Comparison of ENCODE assay signal across 1 cellular context in genomic region chr20:34516038-34516873, GRCh38.
TF ChIP-seq lines count a peak whose summit lies in the region.

TSS of gene DYNLRB1 (plus strand) at chr20:34516422. CDS start at chr20:34516459, 37 bp downstream.

TF ChIP-seq in HepG2, 621 proteins besides CTCF, POLR2A, EP300 and RAD21 (continued from another document and continues in another):
- TF ChIP-seq ZBTB46 (CRISPR knock-in tag; IDR thresholded peaks at IDR 0.05; ENCODE audit: borderline replicate concordance) (no peak), ZNF781 (CRISPR knock-in tag; IDR thresholded peaks at IDR 0.05; ENCODE audit: borderline replicate concordance, not compliant biosample characterization) (peak; percentile 96), MXI1 (IDR thresholded peaks at IDR 0.05; ENCODE audit: borderline replicate concordance, low read depth, low read length) (peak; percentile 37; the same call in 1 of the 3 replicates), ZNF768 (CRISPR knock-in tag; IDR thresholded peaks at IDR 0.05) (peak; percentile 85; the same call in 1 of the 2 replicates), SAP130 (CRISPR knock-in tag; IDR thresholded peaks at IDR 0.05; ENCODE audit: low read depth) (peak; percentile 95), HDAC2 (CRISPR knock-in tag; IDR thresholded peaks at IDR 0.05) (peak; percentile 81), TAF1 (CRISPR knock-in tag; IDR thresholded peaks at IDR 0.05) (peak; percentile 91), MBD4 (IDR thresholded peaks at IDR 0.05; ENCODE audit: borderline replicate concordance, low read length) (no peak), ZFY (CRISPR knock-in tag; IDR thresholded peaks at IDR 0.05) (peak; percentile 100), ZNF550 (CRISPR knock-in tag; IDR thresholded peaks at IDR 0.05; ENCODE audit: borderline replicate concordance) (no peak), NFYC (CRISPR knock-in tag; IDR thresholded peaks at IDR 0.05) (peak; percentile 97), KAT7 (CRISPR knock-in tag; IDR thresholded peaks at IDR 0.05; ENCODE audit: borderline replicate concordance) (peak; percentile 73), ISL2 (CRISPR knock-in tag; IDR thresholded peaks at IDR 0.05) (0 out of 2 replicates have a peak, but pooled peaks have one; percentile 59), ZFX (CRISPR knock-in tag; IDR thresholded peaks at IDR 0.05; ENCODE audit: low read depth) (peak; percentile 100), LCORL (IDR thresholded peaks at IDR 0.05) (no peak), LCORL (CRISPR knock-in tag; IDR thresholded peaks at IDR 0.05) (peak; percentile 82), PHF21A (CRISPR knock-in tag; IDR thresholded peaks at IDR 0.05) (peak; percentile 75), CHCHD3 (CRISPR knock-in tag; IDR thresholded peaks at IDR 0.05) (peak; percentile 70; the same call in 1 of the 2 replicates), ZNF230 (CRISPR knock-in tag; IDR thresholded peaks at IDR 0.05) (no peak), TCF7L2 (IDR thresholded peaks at IDR 0.05; ENCODE audit: low read depth, low read length) (no peak), ZBTB21 (CRISPR knock-in tag; IDR thresholded peaks at IDR 0.05) (peak; percentile 43; the same call in 1 of the 2 replicates), ZBTB39 (CRISPR knock-in tag; IDR thresholded peaks at IDR 0.05) (peak; percentile 92; the same call in 1 of the 2 replicates), TSC22D2 (CRISPR knock-in tag; IDR thresholded peaks at IDR 0.05; ENCODE audit: borderline replicate concordance) (peak; percentile 97), XRCC5 (optimal IDR thresholded peaks at IDR 0.05; ENCODE audit: low read length) (peak; percentile 93), CC2D1A (CRISPR knock-in tag; IDR thresholded peaks at IDR 0.05) (no peak), ZNF614 (CRISPR knock-in tag; IDR thresholded peaks at IDR 0.05; ENCODE audit: borderline replicate concordance) (0 out of 2 replicates have a peak, but pooled peaks have one; percentile 71), ZNF441 (CRISPR knock-in tag; IDR thresholded peaks at IDR 0.05; ENCODE audit: borderline replicate concordance) (peak; percentile 80), NFE2 (CRISPR knock-in tag; IDR thresholded peaks at IDR 0.05) (peak; percentile 6; the same call in 1 of the 2 replicates), ARHGAP35 (CRISPR knock-in tag; IDR thresholded peaks at IDR 0.05; ENCODE audit: borderline replicate concordance) (peak; percentile 98), KLF11 (CRISPR knock-in tag; IDR thresholded peaks at IDR 0.05) (peak; percentile 96), TRIM24 (CRISPR knock-in tag; IDR thresholded peaks at IDR 0.05) (no peak), ZKSCAN5 (CRISPR knock-in tag; IDR thresholded peaks at IDR 0.05) (no peak; the same call in 1 of the 2 replicates), ZNF83 (CRISPR knock-in tag; IDR thresholded peaks at IDR 0.05; ENCODE audit: borderline replicate concordance) (peak; percentile 54; the same call in 1 of the 2 replicates), ATF1 (CRISPR knock-in tag; IDR thresholded peaks at IDR 0.05) (no peak; the same call in 1 of the 2 replicates), ZSCAN29 (CRISPR knock-in tag; conservative IDR thresholded peaks at IDR 0.05) (no peak; the same call in 1 of the 2 replicates), ZNF34 (CRISPR knock-in tag; IDR thresholded peaks at IDR 0.05; ENCODE audit: borderline replicate concordance) (no peak), MEIS1 (CRISPR knock-in tag; IDR thresholded peaks at IDR 0.05; ENCODE audit: borderline replicate concordance) (0 out of 2 replicates have a peak, but pooled peaks have one; percentile 32), ZBTB42 (CRISPR knock-in tag; IDR thresholded peaks at IDR 0.05) (peak; percentile 90), NCOA5 (CRISPR knock-in tag; IDR thresholded peaks at IDR 0.05) (no peak), ZNF256 (CRISPR knock-in tag; conservative IDR thresholded peaks at IDR 0.05) (no peak), JDP2 (CRISPR knock-in tag; IDR thresholded peaks at IDR 0.05; ENCODE audit: borderline replicate concordance) (no peak; the same call in 1 of the 2 replicates), ZNF329 (CRISPR knock-in tag; IDR thresholded peaks at IDR 0.05; ENCODE audit: low read depth) (0 out of 2 replicates have a peak, but pooled peaks have one; percentile 36), ZC3H13 (CRISPR knock-in tag; IDR thresholded peaks at IDR 0.05) (no peak; the same call in 1 of the 2 replicates), RFXANK (CRISPR knock-in tag; IDR thresholded peaks at IDR 0.05) (no peak), ATF5 (CRISPR knock-in tag; IDR thresholded peaks at IDR 0.05; ENCODE audit: low read depth) (no peak)
- TF ChIP-seq, protein P1, sequence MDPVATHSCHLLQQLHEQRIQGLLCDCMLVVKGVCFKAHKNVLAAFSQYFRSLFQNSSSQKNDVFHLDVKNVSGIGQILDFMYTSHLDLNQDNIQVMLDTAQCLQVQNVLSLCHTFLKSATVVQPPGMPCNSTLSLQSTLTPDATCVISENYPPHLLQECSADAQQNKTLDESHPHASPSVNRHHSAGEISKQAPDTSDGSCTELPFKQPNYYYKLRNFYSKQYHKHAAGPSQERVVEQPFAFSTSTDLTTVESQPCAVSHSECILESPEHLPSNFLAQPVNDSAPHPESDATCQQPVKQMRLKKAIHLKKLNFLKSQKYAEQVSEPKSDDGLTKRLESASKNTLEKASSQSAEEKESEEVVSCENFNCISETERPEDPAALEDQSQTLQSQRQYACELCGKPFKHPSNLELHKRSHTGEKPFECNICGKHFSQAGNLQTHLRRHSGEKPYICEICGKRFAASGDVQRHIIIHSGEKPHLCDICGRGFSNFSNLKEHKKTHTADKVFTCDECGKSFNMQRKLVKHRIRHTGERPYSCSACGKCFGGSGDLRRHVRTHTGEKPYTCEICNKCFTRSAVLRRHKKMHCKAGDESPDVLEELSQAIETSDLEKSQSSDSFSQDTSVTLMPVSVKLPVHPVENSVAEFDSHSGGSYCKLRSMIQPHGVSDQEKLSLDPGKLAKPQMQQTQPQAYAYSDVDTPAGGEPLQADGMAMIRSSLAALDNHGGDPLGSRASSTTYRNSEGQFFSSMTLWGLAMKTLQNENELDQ (CRISPR knock-in tag; IDR thresholded peaks at IDR 0.05; ENCODE audit: borderline replicate concordance), result peak; percentile 25; the same call in 1 of the 2 replicates
- TF ChIP-seq, protein P2, sequence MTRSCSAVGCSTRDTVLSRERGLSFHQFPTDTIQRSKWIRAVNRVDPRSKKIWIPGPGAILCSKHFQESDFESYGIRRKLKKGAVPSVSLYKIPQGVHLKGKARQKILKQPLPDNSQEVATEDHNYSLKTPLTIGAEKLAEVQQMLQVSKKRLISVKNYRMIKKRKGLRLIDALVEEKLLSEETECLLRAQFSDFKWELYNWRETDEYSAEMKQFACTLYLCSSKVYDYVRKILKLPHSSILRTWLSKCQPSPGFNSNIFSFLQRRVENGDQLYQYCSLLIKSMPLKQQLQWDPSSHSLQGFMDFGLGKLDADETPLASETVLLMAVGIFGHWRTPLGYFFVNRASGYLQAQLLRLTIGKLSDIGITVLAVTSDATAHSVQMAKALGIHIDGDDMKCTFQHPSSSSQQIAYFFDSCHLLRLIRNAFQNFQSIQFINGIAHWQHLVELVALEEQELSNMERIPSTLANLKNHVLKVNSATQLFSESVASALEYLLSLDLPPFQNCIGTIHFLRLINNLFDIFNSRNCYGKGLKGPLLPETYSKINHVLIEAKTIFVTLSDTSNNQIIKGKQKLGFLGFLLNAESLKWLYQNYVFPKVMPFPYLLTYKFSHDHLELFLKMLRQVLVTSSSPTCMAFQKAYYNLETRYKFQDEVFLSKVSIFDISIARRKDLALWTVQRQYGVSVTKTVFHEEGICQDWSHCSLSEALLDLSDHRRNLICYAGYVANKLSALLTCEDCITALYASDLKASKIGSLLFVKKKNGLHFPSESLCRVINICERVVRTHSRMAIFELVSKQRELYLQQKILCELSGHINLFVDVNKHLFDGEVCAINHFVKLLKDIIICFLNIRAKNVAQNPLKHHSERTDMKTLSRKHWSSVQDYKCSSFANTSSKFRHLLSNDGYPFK (CRISPR knock-in tag; IDR thresholded peaks at IDR 0.05; ENCODE audit: borderline replicate concordance), result peak; percentile 86; the same call in 1 of the 2 replicates
- TF ChIP-seq, protein P3, sequence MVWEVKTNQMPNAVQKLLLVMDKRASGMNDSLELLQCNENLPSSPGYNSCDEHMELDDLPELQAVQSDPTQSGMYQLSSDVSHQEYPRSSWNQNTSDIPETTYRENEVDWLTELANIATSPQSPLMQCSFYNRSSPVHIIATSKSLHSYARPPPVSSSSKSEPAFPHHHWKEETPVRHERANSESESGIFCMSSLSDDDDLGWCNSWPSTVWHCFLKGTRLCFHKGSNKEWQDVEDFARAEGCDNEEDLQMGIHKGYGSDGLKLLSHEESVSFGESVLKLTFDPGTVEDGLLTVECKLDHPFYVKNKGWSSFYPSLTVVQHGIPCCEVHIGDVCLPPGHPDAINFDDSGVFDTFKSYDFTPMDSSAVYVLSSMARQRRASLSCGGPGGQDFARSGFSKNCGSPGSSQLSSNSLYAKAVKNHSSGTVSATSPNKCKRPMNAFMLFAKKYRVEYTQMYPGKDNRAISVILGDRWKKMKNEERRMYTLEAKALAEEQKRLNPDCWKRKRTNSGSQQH (CRISPR knock-in tag; IDR thresholded peaks at IDR 0.05; ENCODE audit: low read depth), result peak; percentile 33; the same call in 1 of the 2 replicates
- TF ChIP-seq, protein P4, sequence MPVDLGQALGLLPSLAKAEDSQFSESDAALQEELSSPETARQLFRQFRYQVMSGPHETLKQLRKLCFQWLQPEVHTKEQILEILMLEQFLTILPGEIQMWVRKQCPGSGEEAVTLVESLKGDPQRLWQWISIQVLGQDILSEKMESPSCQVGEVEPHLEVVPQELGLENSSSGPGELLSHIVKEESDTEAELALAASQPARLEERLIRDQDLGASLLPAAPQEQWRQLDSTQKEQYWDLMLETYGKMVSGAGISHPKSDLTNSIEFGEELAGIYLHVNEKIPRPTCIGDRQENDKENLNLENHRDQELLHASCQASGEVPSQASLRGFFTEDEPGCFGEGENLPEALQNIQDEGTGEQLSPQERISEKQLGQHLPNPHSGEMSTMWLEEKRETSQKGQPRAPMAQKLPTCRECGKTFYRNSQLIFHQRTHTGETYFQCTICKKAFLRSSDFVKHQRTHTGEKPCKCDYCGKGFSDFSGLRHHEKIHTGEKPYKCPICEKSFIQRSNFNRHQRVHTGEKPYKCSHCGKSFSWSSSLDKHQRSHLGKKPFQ (CRISPR knock-in tag; IDR thresholded peaks at IDR 0.05; ENCODE audit: insufficient replicate concordance), result no peak
- TF ChIP-seq, protein P5, sequence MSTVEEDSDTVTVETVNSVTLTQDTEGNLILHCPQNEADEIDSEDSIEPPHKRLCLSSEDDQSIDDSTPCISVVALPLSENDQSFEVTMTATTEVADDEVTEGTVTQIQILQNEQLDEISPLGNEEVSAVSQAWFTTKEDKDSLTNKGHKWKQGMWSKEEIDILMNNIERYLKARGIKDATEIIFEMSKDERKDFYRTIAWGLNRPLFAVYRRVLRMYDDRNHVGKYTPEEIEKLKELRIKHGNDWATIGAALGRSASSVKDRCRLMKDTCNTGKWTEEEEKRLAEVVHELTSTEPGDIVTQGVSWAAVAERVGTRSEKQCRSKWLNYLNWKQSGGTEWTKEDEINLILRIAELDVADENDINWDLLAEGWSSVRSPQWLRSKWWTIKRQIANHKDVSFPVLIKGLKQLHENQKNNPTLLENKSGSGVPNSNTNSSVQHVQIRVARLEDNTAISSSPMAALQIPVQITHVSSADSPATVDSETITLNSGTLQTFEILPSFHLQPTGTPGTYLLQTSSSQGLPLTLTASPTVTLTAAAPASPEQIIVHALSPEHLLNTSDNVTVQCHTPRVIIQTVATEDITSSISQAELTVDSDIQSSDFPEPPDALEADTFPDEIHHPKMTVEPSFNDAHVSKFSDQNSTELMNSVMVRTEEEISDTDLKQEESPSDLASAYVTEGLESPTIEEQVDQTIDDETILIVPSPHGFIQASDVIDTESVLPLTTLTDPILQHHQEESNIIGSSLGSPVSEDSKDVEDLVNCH (CRISPR knock-in tag; IDR thresholded peaks at IDR 0.05), result no peak
